Comparison of ENCODE assay signal across 8 cellular contexts in the genomic region with DNA sequence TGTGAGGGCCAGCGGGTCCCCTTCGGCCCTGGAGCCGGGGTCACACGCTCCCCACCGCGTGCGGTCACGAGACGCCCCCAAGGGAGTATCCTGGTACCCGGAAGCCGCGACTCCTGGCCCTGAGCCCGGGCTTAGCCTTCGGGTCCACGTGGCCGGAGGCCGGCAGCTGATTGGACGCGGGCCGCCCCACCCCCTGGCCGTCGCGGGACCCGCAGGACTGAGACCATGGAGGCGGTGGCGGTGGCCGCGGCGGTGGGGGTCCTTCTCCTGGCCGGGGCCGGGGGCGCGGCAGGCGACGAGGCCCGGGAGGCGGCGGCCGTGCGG. TPM values are rescaled to one million over a fixed set of nuclear protein-coding genes. Genes with fewer than 3 reads are reported as not detected.
DNase-seq lines count a peak whose midpoint lies in the region; ATAC-seq and TF ChIP-seq lines count a peak whose summit lies in the region.

TSS of gene NAGLU (plus strand) at position 194 of the 324 bp plus-strand sequence. CDS start at position 226, 32 bp downstream.

- H3K9me3 Mint-ChIP-seq in activated CD8-positive, alpha-beta memory T cell treated with anti-CD3 and anti-CD28 coated beads, Interleukin-2, amount 10 ng/mL, durations not matched to agents 7 days and 5 days (ENCODE audit: low read depth) = no peaks in the 10 kb centered on the region

- peaks cover 47% of the 10 kb centered on the region for H3K4me1 Mint-ChIP-seq in activated CD8-positive, alpha-beta memory T cell treated with anti-CD3 and anti-CD28 coated beads, Interleukin-2, amount 10 ng/mL, durations not matched to agents 7 days and 5 days

- peak within 1 kb of the TSS; percentile 70 for H3K9ac ChIP-seq in endocrine pancreas (ENCODE audit: control insufficient read depth, insufficient read depth, low read length)

- H3K36me3 ChIP-seq in endocrine pancreas (ENCODE audit: control insufficient read depth, insufficient read depth, low read length) = no peaks in the 10 kb centered on the region
- peaks cover 16% of the 10 kb centered on the region for H3K36me3 ChIP-seq in mesodermal cell (ENCODE audit: control insufficient read depth, insufficient read depth, low read length)

- ATAC-seq in activated CD8-positive, alpha-beta memory T cell treated with anti-CD3 and anti-CD28 coated beads, Interleukin-2, amount 10 ng/mL, durations not matched to agents 7 days and 5 days = peak; percentile 95

- H3K27ac ChIP-seq in mesodermal cell (ENCODE audit: low read depth, low read length, severe bottlenecking) = peak within 1 kb of the TSS; percentile 64

- CTCF ChIA-PET in activated CD8-positive, alpha-beta memory T cell treated with anti-CD3 and anti-CD28 coated beads, Interleukin-2, amount 10 ng/mL, durations not matched to agents 7 days and 5 days (lab: Charles Lee) = interaction anchor here (0.9 to 3.5 kb wide), 12 partner anchors 9 to 355 kb away, joined by 3 to 24 read pairs (median 5); partner anchors contain the start of genes KCNH4 and PSMC3IP

- H3K27me3 ChIP-seq in endocrine pancreas (ENCODE audit: control insufficient read depth, insufficient read depth, low read length) = no peaks in the 10 kb centered on the region

- TF ChIP-seq CTCF in GM20000 (IDR thresholded peaks at IDR 0.05; ENCODE audit: extremely low read depth, missing control alignments) = no peak

- H3K4me3 ChIP-seq in endocrine pancreas (ENCODE audit: control insufficient read depth, insufficient read depth, low read length) = peak within 1 kb of the TSS; percentile 58
- H3K4me3 ChIP-seq in mesodermal cell (ENCODE audit: extremely low read depth, insufficient read depth, low read length, poor library complexity, severe bottlenecking) = peak within 1 kb of the TSS; percentile 51

- H3K9me3 ChIP-seq in endocrine pancreas (ENCODE audit: control insufficient read depth, low read length) (no peaks in the 10 kb centered on the region), mesodermal cell (ENCODE audit: control insufficient read depth, low read length) (no peaks in the 10 kb centered on the region)

- H3K27ac Mint-ChIP-seq in activated CD8-positive, alpha-beta memory T cell treated with anti-CD3 and anti-CD28 coated beads, Interleukin-2, amount 10 ng/mL, durations not matched to agents 7 days and 5 days = peak within 1 kb of the TSS; percentile 84

- WGBS in mesodermal cell (ENCODE audit: insufficient coverage in 2 of 2), 2 experiments = 0 to 1% methylated on average over 31 to 33 of the region's 40 CpGs

- H3K27me3 Mint-ChIP-seq in activated CD8-positive, alpha-beta memory T cell treated with anti-CD3 and anti-CD28 coated beads, Interleukin-2, amount 10 ng/mL, durations not matched to agents 7 days and 5 days = peaks cover 15% of the 10 kb centered on the region

- H3K4me3 Mint-ChIP-seq in activated CD8-positive, alpha-beta memory T cell treated with anti-CD3 and anti-CD28 coated beads, Interleukin-2, amount 10 ng/mL, durations not matched to agents 7 days and 5 days = peak within 1 kb of the TSS; percentile 84

- no peaks in the 10 kb centered on the region for H3K4me1 ChIP-seq in endocrine pancreas (ENCODE audit: control insufficient read depth, insufficient read depth, low read length)
- H3K4me1 ChIP-seq in mesodermal cell (ENCODE audit: control insufficient read depth, insufficient read depth, low read length, poor library complexity, severe bottlenecking) = peaks cover 10% of the 10 kb centered on the region

- peaks cover 10% of the 10 kb centered on the region for H3K36me3 Mint-ChIP-seq in activated CD8-positive, alpha-beta memory T cell treated with anti-CD3 and anti-CD28 coated beads, Interleukin-2, amount 10 ng/mL, durations not matched to agents 7 days and 5 days

- peak; percentile 92 for DNase-seq in COLO668 (lab: John Stamatoyannopoulos, UW; ENCODE audit: unreplicated experiment)
- DNase-seq in GM20000 (ENCODE audit: low spot score) = peak; percentile 100
- peak; percentile 90 for DNase-seq in HT-29 (ENCODE audit: low spot score)
- peak; percentile 77 for DNase-seq in NOMO-1 treated with dmso at 0.1 percent for 144 hours (lab: John Stamatoyannopoulos, UW; ENCODE audit: unreplicated experiment)
- peak; percentile 93 for DNase-seq in activated CD8-positive, alpha-beta memory T cell treated with anti-CD3 and anti-CD28 coated beads, Interleukin-2, amount 10 ng/mL, durations not matched to agents 7 days and 5 days
- DNase-seq in stimulated activated CD8-positive, alpha-beta memory T cell treated with anti-CD3 and anti-CD28 coated beads, Interleukin-15, amount 100 ng/mL, for 4 hours (ENCODE audit: low read depth in 2 of 2) = peak; percentile 67 to 68

RNA-seq across cellular contexts. Expression of gene NAGLU, which starts in this region (rescaled TPM):
- total RNA-seq in HT-29 (2014; rRNA removed; shearing (Covaris generic)) = 54.9 and 65.5 TPM in 2 replicates
- total RNA-seq in activated CD8-positive, alpha-beta memory T cell treated with anti-CD3 and anti-CD28 coated beads, Interleukin-2, amount 10 ng/mL, durations not matched to agents 7 days and 5 days = 10 to 100 TPM; 18.2 to 19.4 TPM
- polyA plus RNA-seq in mesodermal cell (2013, experiment 1 of 2) = 20.3 TPM
- polyA plus RNA-seq in mesodermal cell (2013, experiment 2 of 2) = 17.8 TPM

Comparison
In these comparisons a context has a peak if more than half of its experiments do, and no peak if none do; other contexts are left out.
1. Peak in every context shown above with its lines: DNase-seq, ATAC-seq, H3K4me3 ChIP-seq and H3K27ac ChIP-seq.